8 cellular contexts compared by ENCODE assay signal in the genomic region with DNA sequence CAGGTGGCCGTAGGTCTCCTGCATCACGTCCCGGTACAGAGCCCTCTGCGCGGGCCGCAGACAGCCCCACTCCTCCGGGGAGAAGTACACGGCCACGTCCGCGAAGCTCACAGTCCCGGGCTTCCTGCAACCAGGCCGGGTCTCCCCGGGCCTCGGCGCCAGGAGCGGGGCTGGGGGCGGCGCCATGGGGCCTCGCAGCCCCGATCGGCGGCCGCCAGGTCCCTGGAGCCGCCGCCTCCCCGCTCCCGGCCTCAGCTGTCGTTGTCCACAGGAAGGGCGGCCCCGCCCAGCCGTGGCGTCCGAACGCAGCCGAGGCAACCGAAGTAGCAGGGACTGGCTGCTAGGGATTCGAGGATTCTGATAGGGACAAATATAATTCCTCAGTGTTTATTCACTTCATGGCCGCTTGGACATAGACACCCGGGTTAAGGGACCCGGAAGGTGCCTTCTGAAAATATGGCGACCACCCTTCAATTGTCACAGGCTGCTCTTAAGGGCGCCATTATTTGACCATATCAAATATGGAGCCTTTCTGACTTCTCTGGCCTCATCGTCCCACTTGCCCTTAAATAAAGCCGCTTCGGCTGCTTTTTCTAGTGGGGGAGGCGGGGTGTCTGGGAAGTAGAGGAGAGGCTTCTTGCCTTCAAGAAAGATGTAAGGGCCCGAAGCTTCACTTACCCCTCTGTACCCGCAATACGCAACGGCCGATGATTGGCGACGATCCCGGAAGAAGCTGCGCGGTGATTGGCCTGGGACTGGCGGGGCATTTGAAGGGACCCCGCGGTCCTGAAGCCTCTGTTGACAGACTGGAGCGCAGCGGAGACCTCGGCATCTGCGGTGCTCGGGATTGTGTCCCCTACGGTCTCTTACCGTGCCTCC. TPM values are rescaled to one million over a fixed set of nuclear protein-coding genes. Genes with fewer than 3 reads are reported as not detected.
A peak's percentile ranks its signal among the peaks of the same experiment; 100 is the strongest.
DNase-seq lines count a peak whose midpoint lies in the region; ATAC-seq and TF ChIP-seq lines count a peak whose summit lies in the region.

A gene (minus strand): TSS at position 271 of the 879 bp plus-strand sequence. CDS start 85 bp downstream, at position 186.

- peak; percentile 96 for DNase-seq in DMS114 treated with DMSO at 0.1 percent for 48 hours (lab: John Stamatoyannopoulos, UW; ENCODE audit: unreplicated experiment)
- peak; percentile 99 for DNase-seq in KBM-7
- peak; percentile 92 for DNase-seq in activated T-cell treated with anti-CD3 and anti-CD28 coated beads, Interleukin-2, amount 50 U/mL, for 4 hours
- peak; percentile 87 for DNase-seq in stimulated activated CD8-positive, alpha-beta memory T cell treated with anti-CD3 and anti-CD28 coated beads, Interleukin-7, amount 100 ng/mL, for 24 hours (ENCODE audit: low read depth)

- ATAC-seq in GM21576 (IDR thresholded peaks at IDR 0.05; ENCODE audit: unreplicated experiment), result peak; percentile 63
- peak; percentile 80 to 84 for ATAC-seq in activated T-cell treated with anti-CD3 and anti-CD28 coated beads, Interleukin-2, amount 50 U/mL, for 4 hours
- peak; percentile 78 for ATAC-seq in esophagus mucosa

- H3K9me3 ChIP-seq in muscle layer of colon (ENCODE audit: low read length), result no peaks in the 10 kb centered on the region

- H3K9ac ChIP-seq in muscle layer of colon (ENCODE audit: low read length), result peak within 1 kb of the TSS; percentile 80

- no peaks in the 10 kb centered on the region for H3K27me3 ChIP-seq in muscle layer of colon (ENCODE audit: control insufficient read depth in 1 of 2, insufficient read depth in 2 of 2, low read length in 2 of 2)

- H3K4me3 ChIP-seq in muscle layer of colon (ENCODE audit: low read depth in 1 of 2, low read length in 2 of 2), result peak within 1 kb of the TSS; percentile 80 to 91

- H3K4me1 ChIP-seq in muscle layer of colon (ENCODE audit: insufficient read depth, low read length), result peaks cover 11% of the 10 kb centered on the region

- no peaks in the 10 kb centered on the region for H3K9me3 Mint-ChIP-seq in activated T-cell treated with anti-CD3 and anti-CD28 coated beads, Interleukin-2, amount 50 U/mL, for 4 hours

- H3K27me3 Mint-ChIP-seq in activated T-cell treated with anti-CD3 and anti-CD28 coated beads, Interleukin-2, amount 50 U/mL, for 4 hours (ENCODE audit: low read depth), result no peaks in the 10 kb centered on the region

- in situ Hi-C loops in KBM-7 (cut with MboI; ENCODE audit: low pct_unique_long_range_greater_than_20kb, low sequenced_read_pairs), result no loop called here

- H3K36me3 Mint-ChIP-seq in activated T-cell treated with anti-CD3 and anti-CD28 coated beads, Interleukin-2, amount 50 U/mL, for 4 hours (ENCODE audit: insufficient read depth), result no peaks in the 10 kb centered on the region

- H3K36me3 ChIP-seq in muscle layer of colon (ENCODE audit: insufficient read depth, low read length), result no peaks in the 10 kb centered on the region

- H3K27ac ChIP-seq in muscle layer of colon (ENCODE audit: low read depth, low read length), result peak within 1 kb of the TSS; percentile 97

- peak within 1 kb of the TSS; percentile 82 for H3K4me3 Mint-ChIP-seq in activated T-cell treated with anti-CD3 and anti-CD28 coated beads, Interleukin-2, amount 50 U/mL, for 4 hours

- peaks cover 35% of the 10 kb centered on the region for H3K4me1 Mint-ChIP-seq in activated T-cell treated with anti-CD3 and anti-CD28 coated beads, Interleukin-2, amount 50 U/mL, for 4 hours (ENCODE audit: low read depth)

TF ChIP-seq in PFSK-1, 5 proteins besides CTCF, POLR2A, EP300 and RAD21:
- TF ChIP-seq TAF1 (IDR thresholded peaks at IDR 0.05; ENCODE audit: borderline replicate concordance, insufficient read depth, low read length), result peak; percentile 62; the same call in 1 of the 2 replicates
- TF ChIP-seq, protein P1, sequence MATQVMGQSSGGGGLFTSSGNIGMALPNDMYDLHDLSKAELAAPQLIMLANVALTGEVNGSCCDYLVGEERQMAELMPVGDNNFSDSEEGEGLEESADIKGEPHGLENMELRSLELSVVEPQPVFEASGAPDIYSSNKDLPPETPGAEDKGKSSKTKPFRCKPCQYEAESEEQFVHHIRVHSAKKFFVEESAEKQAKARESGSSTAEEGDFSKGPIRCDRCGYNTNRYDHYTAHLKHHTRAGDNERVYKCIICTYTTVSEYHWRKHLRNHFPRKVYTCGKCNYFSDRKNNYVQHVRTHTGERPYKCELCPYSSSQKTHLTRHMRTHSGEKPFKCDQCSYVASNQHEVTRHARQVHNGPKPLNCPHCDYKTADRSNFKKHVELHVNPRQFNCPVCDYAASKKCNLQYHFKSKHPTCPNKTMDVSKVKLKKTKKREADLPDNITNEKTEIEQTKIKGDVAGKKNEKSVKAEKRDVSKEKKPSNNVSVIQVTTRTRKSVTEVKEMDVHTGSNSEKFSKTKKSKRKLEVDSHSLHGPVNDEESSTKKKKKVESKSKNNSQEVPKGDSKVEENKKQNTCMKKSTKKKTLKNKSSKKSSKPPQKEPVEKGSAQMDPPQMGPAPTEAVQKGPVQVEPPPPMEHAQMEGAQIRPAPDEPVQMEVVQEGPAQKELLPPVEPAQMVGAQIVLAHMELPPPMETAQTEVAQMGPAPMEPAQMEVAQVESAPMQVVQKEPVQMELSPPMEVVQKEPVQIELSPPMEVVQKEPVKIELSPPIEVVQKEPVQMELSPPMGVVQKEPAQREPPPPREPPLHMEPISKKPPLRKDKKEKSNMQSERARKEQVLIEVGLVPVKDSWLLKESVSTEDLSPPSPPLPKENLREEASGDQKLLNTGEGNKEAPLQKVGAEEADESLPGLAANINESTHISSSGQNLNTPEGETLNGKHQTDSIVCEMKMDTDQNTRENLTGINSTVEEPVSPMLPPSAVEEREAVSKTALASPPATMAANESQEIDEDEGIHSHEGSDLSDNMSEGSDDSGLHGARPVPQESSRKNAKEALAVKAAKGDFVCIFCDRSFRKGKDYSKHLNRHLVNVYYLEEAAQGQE (IDR thresholded peaks at IDR 0.05; ENCODE audit: insufficient read depth in 1 of 2, low read depth in 2 of 2, low read length in 2 of 2), result peak in 1 of 2 experiments; percentile 35; a peak in 1 of 4 replicates
- TF ChIP-seq SIN3A (IDR thresholded peaks at IDR 0.05; ENCODE audit: borderline replicate concordance, insufficient read depth, low read length), result peak; percentile 73; the same call in 1 of the 2 replicates
- TF ChIP-seq FOXP2 (optimal IDR thresholded peaks at IDR 0.05; ENCODE audit: borderline replicate concordance, extremely low read depth, extremely low read length, insufficient read depth), result no peak
- peak; percentile 16 for TF ChIP-seq POLR2AphosphoS5 (IDR thresholded peaks at IDR 0.05; ENCODE audit: low read depth, low read length)

RNA-seq across cellular contexts. Expression of the gene that starts here (rescaled TPM):
- 7.0 TPM for polyA plus RNA-seq in PFSK-1 (2012; ENCODE audit: insufficient read length, low read depth)
- total RNA-seq in activated T-cell treated with anti-CD3 and anti-CD28 coated beads, Interleukin-2, amount 50 U/mL, for 4 hours, result 1 to 10 TPM; 5.6 to 8.1 (median 7.4) TPM
- 9.7 TPM for total RNA-seq in esophagus mucosa

Comparison
In these comparisons a context has a peak if more than half of its experiments do, and no peak if none do; other contexts are left out.
1. Peak in every context shown above with its lines: DNase-seq, ATAC-seq, H3K4me3 ChIP-seq and H3K27ac ChIP-seq.